Comparison of ENCODE assay signal across 20 cellular contexts in the genomic region with DNA sequence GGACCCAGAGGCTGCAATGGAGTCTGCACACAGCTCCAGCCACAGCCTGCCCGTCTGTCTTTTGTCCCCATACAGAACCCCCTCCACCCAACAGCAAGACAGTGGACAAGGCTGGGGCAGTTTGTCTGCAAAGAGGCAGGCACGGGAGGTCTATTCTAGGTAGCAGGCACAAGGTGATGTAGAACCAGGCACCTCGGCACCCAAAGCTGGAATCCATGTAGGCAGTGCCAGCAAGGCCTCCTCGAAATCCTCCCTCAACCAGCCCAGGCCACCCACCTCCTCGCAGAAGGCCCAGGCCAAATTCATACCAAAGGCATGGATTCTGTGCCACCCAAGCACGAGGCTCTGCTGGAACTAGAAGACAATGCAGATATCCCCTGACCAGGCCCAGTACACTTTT.
"Had no signal": no experiment of that assay in that cellular context is flagged by ENCODE, and none has a peak within 500 bp of the region (broad histone marks: within the 10 kb centered on the region; RNA-seq: fewer than 3 reads in every experiment).

No MANE protein-coding gene starts in this region.

- H3K27ac ChIP-seq: epithelial cell of prostate, neural progenitor cell, VCaP had no signal

- H3K36me3 ChIP-seq: neural progenitor cell had no signal

- H3K4me3 ChIP-seq: neural progenitor cell had no signal

- DNase-seq: activated CD4-positive, alpha-beta memory T cell treated with anti-CD3 and anti-CD28 coated beads, Interleukin-2, amount 10 ng/mL, durations not matched to agents 7 days and 5 days; activated CD4-positive, alpha-beta T cell treated with anti-CD3 and anti-CD28 coated beads, Interleukin-2, amount 10 ng/mL, durations not matched to agents 24 days and 14 days; activated effector memory CD4-positive, alpha-beta T cell treated with Interleukin-2 at 50 U/mL for 16 hours; activated naive CD4-positive, alpha-beta T cell treated with anti-CD3 and anti-CD28 coated beads, Interleukin-2, amount 10 ng/mL, durations not matched to agents 7 days and 5 days; activated T-cell treated with anti-CD3 and anti-CD28 coated beads, Interleukin-2, amount 50 U/mL, for 72 hours; amygdala; foreskin fibroblast; hippocampal formation; kidney glomerular epithelial cell; mesendoderm; naive thymus-derived CD8-positive, alpha-beta T cell; stimulated activated CD4-positive, alpha-beta T cell treated with anti-CD3 and anti-CD28 coated beads, Interleukin-12 subunit alpha, Interleukin-12 subunit beta, amount 100 ng/mL, for 4 hours; stimulated activated CD4-positive, alpha-beta T cell treated with anti-CD3 and anti-CD28 coated beads, Interleukin-4, amount 100 ng/mL, for 4 hours; stimulated activated naive CD8-positive, alpha-beta T cell treated with anti-CD3 and anti-CD28 coated beads, Interleukin-15, Interleukin-2, amounts not matched to agents 100 U/mL and 50 U/mL, for 24 hours; SW 1271; T-helper 2 cell had no signal

- ATAC-seq: activated CD4-positive, CD25-positive, alpha-beta regulatory T cell treated with anti-CD3 and anti-CD28 coated beads, Interleukin-2, amount 50 U/mL, for 24 hours; activated T-cell treated with anti-CD3 and anti-CD28 coated beads, Interleukin-2, amount 50 U/mL, for 72 hours; naive thymus-derived CD8-positive, alpha-beta T cell; stimulated activated naive CD8-positive, alpha-beta T cell treated with anti-CD3 and anti-CD28 coated beads, Interleukin-15, Interleukin-2, amounts not matched to agents 100 U/mL and 50 U/mL, for 24 hours had no signal
